ENCODE assay signal across 23 cellular contexts in the genomic region with DNA sequence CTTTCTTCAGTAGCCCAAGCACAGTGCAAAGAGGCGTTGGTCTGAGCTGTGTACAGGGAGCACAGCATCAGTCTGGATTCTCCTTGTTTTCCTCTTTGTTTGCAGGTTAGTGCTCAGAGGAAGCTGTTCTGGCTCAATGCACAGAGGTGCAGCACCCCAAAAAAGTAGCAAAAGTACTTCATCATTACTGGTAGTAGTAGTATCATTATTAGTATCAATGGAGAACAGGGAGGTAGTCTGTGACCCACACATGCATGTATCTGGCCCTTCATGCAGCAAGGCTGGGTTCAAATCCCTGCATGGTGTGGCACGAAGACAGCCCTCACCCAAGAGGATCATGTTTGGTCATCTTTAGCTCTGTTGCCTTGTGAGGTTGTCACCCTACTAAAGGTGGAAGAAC.
DNase-seq lines count a peak whose midpoint lies in the region; ATAC-seq and TF ChIP-seq lines count a peak whose summit lies in the region.
"Had no signal": no experiment of that assay in that cellular context is flagged by ENCODE, and none has a peak within 500 bp of the region (broad histone marks: within the 10 kb centered on the region; RNA-seq: fewer than 3 reads in every experiment).

No MANE protein-coding gene starts in this region.

- in situ Hi-C loops in GM13976 (cut with MboI; ENCODE audit: low sequenced_read_pairs, unreplicated experiment) = no loop called here

- no peak overlapping the region for H3K4me3 Mint-ChIP-seq in neural progenitor cell
- H3K4me3 Mint-ChIP-seq: B cell, CD14-positive monocyte had no signal

- H2AFZ ChIP-seq in neural progenitor cell (replicated peaks) = peak overlapping the region; percentile 8

- H3K27ac Mint-ChIP-seq in neural progenitor cell = peak overlapping the region; percentile 98
- H3K27ac Mint-ChIP-seq: B cell, CD14-positive monocyte had no signal

- H3K9me3 ChIP-seq in neural progenitor cell (ENCODE audit: low read depth) (no peaks in the 10 kb centered on the region), spleen (peaks cover 0 to 14% (median 2%) of the 10 kb centered on the region in 8 donors)
- H3K9me3 ChIP-seq: MG63 had no signal

- TF ChIP-seq CTCF in GM13976 (IDR thresholded peaks at IDR 0.05; ENCODE audit: borderline replicate concordance, control extremely low read depth, extremely low read depth, insufficient read depth, missing control alignments) (no peak), neural progenitor cell (IDR thresholded peaks at IDR 0.05) (no peak), spleen (IDR thresholded peaks at IDR 0.05 in 8 of 11, conservative IDR thresholded peaks at IDR 0.05 in 3 of 11) (no peak)

- WGBS in spleen, 5 donors = 69 to 77% (median 76%) methylated on average over 2 of the region's 2 CpGs

- H3K36me3 Mint-ChIP-seq in neural progenitor cell = peaks cover 2% of the 10 kb centered on the region
- H3K36me3 Mint-ChIP-seq: CD14-positive monocyte had no signal

- H3F3A ChIP-seq in neural progenitor cell (ENCODE audit: low read depth) = peaks cover 6% of the 10 kb centered on the region

- TF ChIP-seq POLR2A in spleen (IDR thresholded peaks at IDR 0.05) = no peak

- no peaks in the 10 kb centered on the region for H4K20me1 ChIP-seq in neural progenitor cell (ENCODE audit: low read depth)

- H3K27me3 Mint-ChIP-seq in neural progenitor cell (ENCODE audit: insufficient read depth, low read depth) = no peaks in the 10 kb centered on the region
- H3K27me3 Mint-ChIP-seq: B cell had no signal

- peak; percentile 56 for ATAC-seq in HG02610 (IDR thresholded peaks at IDR 0.05; ENCODE audit: unreplicated experiment)
- peak; percentile 33 for ATAC-seq in HG03432 (IDR thresholded peaks at IDR 0.05; ENCODE audit: unreplicated experiment)
- no peak for ATAC-seq in activated CD4-positive, CD25-positive, alpha-beta regulatory T cell treated with anti-CD3 and anti-CD28 coated beads, Interleukin-2, amount 50 U/mL, for 24 hours
- ATAC-seq: HepG2, K562, Right ventricle myocardium inferior had no signal

- H3K4me2 ChIP-seq in neural progenitor cell = no peak overlapping the region

- H3K27me3 ChIP-seq in neural progenitor cell = no peaks in the 10 kb centered on the region
- H3K27me3 ChIP-seq in spleen (replicated peaks in 1 of 7) = no peaks in the 10 kb centered on the region
- H3K27me3 ChIP-seq: MG63 had no signal

- H3K4me1 ChIP-seq in neural progenitor cell (peaks cover 50% of the 10 kb centered on the region), spleen (no peaks in the 10 kb centered on the region)

- H3K9ac ChIP-seq in neural progenitor cell = no peak overlapping the region

- no peak overlapping the region for H3K4me3 ChIP-seq in neural progenitor cell
- H3K4me3 ChIP-seq in spleen = no peak overlapping the region
- H3K4me3 ChIP-seq: K562, MG63 had no signal

- H3K79me2 ChIP-seq in neural progenitor cell (ENCODE audit: low read depth) = no peaks in the 10 kb centered on the region

- intact Hi-C loops in spleen (cut with DNase I; ENCODE audit: low total_unique reads) = no loop called here

- peaks cover 58% of the 10 kb centered on the region for H3K4me1 Mint-ChIP-seq in neural progenitor cell
- H3K4me1 Mint-ChIP-seq: B cell, CD14-positive monocyte had no signal

- peaks cover 19% of the 10 kb centered on the region for H3K9me3 Mint-ChIP-seq in neural progenitor cell

- no peak overlapping the region for H3K27ac ChIP-seq in neural progenitor cell
- H3K27ac ChIP-seq in spleen = no peak overlapping the region
- H3K27ac ChIP-seq: HL-60 had no signal

- H3K36me3 ChIP-seq in neural progenitor cell (no peaks in the 10 kb centered on the region), spleen (no peaks in the 10 kb centered on the region)
- H3K36me3 ChIP-seq: MG63 had no signal

- peak; percentile 1 for DNase-seq in GM13976 (ENCODE audit: low spot score)
- peak; percentile 13 for DNase-seq in neural progenitor cell (ENCODE audit: low spot score)
- DNase-seq in spleen = no peak
- no peak for DNase-seq in superior temporal gyrus (ENCODE audit: extremely low spot score)
- DNase-seq in stimulated activated CD8-positive, alpha-beta memory T cell treated with anti-CD3 and anti-CD28 coated beads, Interleukin-4, amount 100 ng/mL, for 48 hours = no peak
- DNase-seq: DMS53, GDM1, MG63, NCI-H1417, NCI-H1694 treated with DMSO at 0.1 percent for 48 hours, NCI-H2081 treated with DMSO at 0.1 percent for 48 hours, NCI-H2171 treated with DMSO at 0.1 percent for 48 hours, NCI-H524 treated with DMSO at 0.1 percent for 48 hours, NCI-H82 had no signal

Comparison
In these comparisons a context has a peak if more than half of its experiments do, and no peak if none do; other contexts are left out.
1. DNase-seq: peak in GM13976 (single experiment) and neural progenitor cell (single experiment); none in spleen (single experiment), superior temporal gyrus (single experiment) and stimulated activated CD8-positive, alpha-beta memory T cell treated with anti-CD3 and anti-CD28 coated beads, Interleukin-4, amount 100 ng/mL, for 48 hours (single experiment).
2. ATAC-seq: peak in HG02610 (single experiment) and HG03432 (single experiment); none in activated CD4-positive, CD25-positive, alpha-beta regulatory T cell treated with anti-CD3 and anti-CD28 coated beads, Interleukin-2, amount 50 U/mL, for 24 hours (0 of 2).